10 cellular contexts compared by ENCODE assay signal in genomic region chr22:20524004-20524481, GRCh38.
A peak's percentile ranks its signal among the peaks of the same experiment; 100 is the strongest.
DNase-seq lines count a peak whose midpoint lies in the region; TF ChIP-seq lines count a peak whose summit lies in the region.
"Had no signal": no experiment of that assay in that cellular context is flagged by ENCODE, and none has a peak within 500 bp of the region (broad histone marks: within the 10 kb centered on the region; RNA-seq: fewer than 3 reads in every experiment).

No MANE protein-coding gene starts in this region.

- H3K79me2 ChIP-seq in OCI-LY1 (ENCODE audit: insufficient read depth, low read length) = peaks cover 30% of the 10 kb centered on the region

- H4K20me1 ChIP-seq in OCI-LY1 (ENCODE audit: insufficient read depth, low read length) = 0 out of 2 replicates have a peak, but pooled peaks cover 2% of the 10 kb centered on the region

- H3K4me3 ChIP-seq in OCI-LY1 (ENCODE audit: low read depth, low read length, poor library complexity, severe bottlenecking) (no peak overlapping the region), skin epidermis (no peak overlapping the region)
- H3K4me3 ChIP-seq in effector memory CD4-positive, alpha-beta T cell (ENCODE audit: insufficient read depth, low read depth, low read length, poor library complexity, severe bottlenecking) = no peak overlapping the region

- no peak for TF ChIP-seq CTCF in OCI-LY1 (IDR thresholded peaks at IDR 0.05; ENCODE audit: low read length)

- no peaks in the 10 kb centered on the region for H3K27me3 ChIP-seq in OCI-LY1 (ENCODE audit: insufficient read depth, low read length)
- no peaks in the 10 kb centered on the region for H3K27me3 ChIP-seq in effector memory CD4-positive, alpha-beta T cell (replicated peaks; ENCODE audit: control insufficient read depth, insufficient read depth, low read length, poor library complexity, severe bottlenecking)

- no peaks in the 10 kb centered on the region for H3K9me2 ChIP-seq in OCI-LY1 (ENCODE audit: low read depth, low read length)

- no peak overlapping the region for H2AFZ ChIP-seq in OCI-LY1 (ENCODE audit: low read length)

- peak; percentile 46 for DNase-seq in NCI-H2196 (lab: John Stamatoyannopoulos, UW; ENCODE audit: unreplicated experiment)
- DNase-seq in NCI-H2196 treated with DMSO at 0.1 percent for 48 hours (lab: John Stamatoyannopoulos, UW; ENCODE audit: unreplicated experiment) = no peak
- DNase-seq in effector memory CD4-positive, alpha-beta T cell = peak in 1 of 3 donors; percentile 37
- DNase-seq in LoVo (ENCODE audit: low spot score) = no peak
- DNase-seq in NCI-H187 (lab: John Stamatoyannopoulos, UW) = no peak
- DNase-seq in NOMO-1 treated with DMSO at 0.1 percent for 48 hours (lab: John Stamatoyannopoulos, UW; ENCODE audit: unreplicated experiment) = no peak
- DNase-seq: activated CD4-positive, CD25-positive, alpha-beta regulatory T cell; stimulated activated CD4-positive, alpha-beta T cell treated with anti-CD3 and anti-CD28 coated beads, Interleukin-2, amount 100 ng/mL, for 48 hours had no signal

- no peak overlapping the region; the same call in 1 of the 2 replicates for H3K9ac ChIP-seq in OCI-LY1 (ENCODE audit: low read length)

- peaks cover 25% of the 10 kb centered on the region for H3K4me1 ChIP-seq in OCI-LY1 (ENCODE audit: insufficient read depth, low read length, severe bottlenecking)
- peaks cover 39% of the 10 kb centered on the region for H3K4me1 ChIP-seq in effector memory CD4-positive, alpha-beta T cell (ENCODE audit: control insufficient read depth, insufficient read depth, low read length, poor library complexity, severe bottlenecking)

- peaks cover 47% of the 10 kb centered on the region for H3K36me3 ChIP-seq in OCI-LY1 (ENCODE audit: insufficient read depth, low read length)
- peaks cover 20% of the 10 kb centered on the region for H3K36me3 ChIP-seq in effector memory CD4-positive, alpha-beta T cell (ENCODE audit: control insufficient read depth, insufficient read depth, low read length)

- H3K9me3 ChIP-seq in OCI-LY1 (ENCODE audit: low read length) = no peaks in the 10 kb centered on the region
- H3K9me3 ChIP-seq in effector memory CD4-positive, alpha-beta T cell (ENCODE audit: control insufficient read depth, low read length) = no peaks in the 10 kb centered on the region

- peak overlapping the region; percentile 4; the same call in 1 of the 2 replicates for H3K4me2 ChIP-seq in OCI-LY1 (ENCODE audit: low read length)

- no peaks in the 10 kb centered on the region for H3F3A ChIP-seq in OCI-LY1 (ENCODE audit: insufficient read depth, low read length)

- H3K27ac ChIP-seq in OCI-LY1 (ENCODE audit: low read depth, low read length, poor library complexity, severe bottlenecking) (peak overlapping the region; percentile 42), skin epidermis (peak overlapping the region in 15 of 21 experiments; percentile 4 to 70 (median 45))
- H3K27ac ChIP-seq in effector memory CD4-positive, alpha-beta T cell (ENCODE audit: insufficient read depth, low read length, poor library complexity, severe bottlenecking) = peak overlapping the region; percentile 39
